ENCODE assay signal across 25 cellular contexts in genomic region chr1:223519116-223519515, GRCh38.
DNase-seq lines count a peak whose midpoint lies in the region; ATAC-seq and TF ChIP-seq lines count a peak whose summit lies in the region.
"Had no signal": no experiment of that assay in that cellular context is flagged by ENCODE, and none has a peak within 500 bp of the region (broad histone marks: within the 10 kb centered on the region; RNA-seq: fewer than 3 reads in every experiment).

No MANE protein-coding gene starts in this region.

- no TSS peak for BruUV-seq in PC-3 (replicated peaks; lab: Mats Ljungman, UMichigan)

- POLR2A ChIA-PET in PC-3 (lab: Charles Lee; ENCODE audit: unreplicated experiment): interaction anchor here (0.6 kb wide), 1 partner anchor 417 kb away, joined by 5 read pairs; no protein-coding TSS in a partner anchor

- CTCF ChIA-PET in activated naive CD4-positive, alpha-beta T cell treated with anti-CD3 and anti-CD28 coated beads for 36 hours (lab: Charles Lee): interaction anchor here (0.6 kb wide), 1 partner anchor 36 kb away, joined by 3 read pairs; no protein-coding TSS in a partner anchor
- CTCF ChIA-PET in PC-3 (lab: Charles Lee): interaction anchor here (0.6 to 0.7 kb wide), 2 partner anchors 385 to 395 kb away, joined by 3 to 4 read pairs; no protein-coding TSS in a partner anchor

- no peaks in the 10 kb centered on the region for H3F3A ChIP-seq in PC-3 (ENCODE audit: low read length, unreplicated experiment)

- H3K27ac Mint-ChIP-seq in activated naive CD4-positive, alpha-beta T cell treated with anti-CD3 and anti-CD28 coated beads for 36 hours: peak overlapping the region; percentile 34
- H3K27ac Mint-ChIP-seq in activated naive CD4-positive, alpha-beta T cell treated with anti-CD3 and anti-CD28 coated beads, Interleukin-2, amount 50 U/mL, for 72 hours: no peak overlapping the region
- H3K27ac Mint-ChIP-seq: B cell; CD14-positive monocyte; CD4-positive, CD25-positive, alpha-beta regulatory T cell had no signal

- no peaks in the 10 kb centered on the region for H3K27me3 Mint-ChIP-seq in activated naive CD4-positive, alpha-beta T cell treated with anti-CD3 and anti-CD28 coated beads for 36 hours (ENCODE audit: low read depth)
- H3K27me3 Mint-ChIP-seq: CD4-positive, alpha-beta memory T cell had no signal

- H3K9me3 Mint-ChIP-seq in activated naive CD4-positive, alpha-beta T cell treated with anti-CD3 and anti-CD28 coated beads for 36 hours: no peaks in the 10 kb centered on the region
- H3K9me3 Mint-ChIP-seq in activated naive CD4-positive, alpha-beta T cell treated with anti-CD3 and anti-CD28 coated beads, Interleukin-2, amount 50 U/mL, for 72 hours: no peaks in the 10 kb centered on the region

- H3K4me2 ChIP-seq in PC-3 (ENCODE audit: low read length): no peak overlapping the region
- H3K4me2 ChIP-seq: A549; BLaER1 treated with 17β-estradiol and CSF1 and Interleukin-3, amounts not matched to agents 10 nM and 100 nM had no signal

- TF ChIP-seq CTCF in C4-2B (conservative IDR thresholded peaks at IDR 0.05) (no peak), PC-3 (conservative IDR thresholded peaks at IDR 0.05; ENCODE audit: low read depth, low read length) (no peak), fibroblast of mammary gland (conservative IDR thresholded peaks at IDR 0.05; ENCODE audit: control insufficient read depth, insufficient read depth, low read depth, low read length) (no peak)

- H4K20me1 ChIP-seq in PC-3 (ENCODE audit: low read length): no peaks in the 10 kb centered on the region
- H4K20me1 ChIP-seq: BLaER1 treated with 17β-estradiol and CSF1 and Interleukin-3, amounts not matched to agents 10 nM and 100 nM had no signal

- H3K27me3 ChIP-seq in PC-3 (ENCODE audit: low read length): no peaks in the 10 kb centered on the region
- H3K27me3 ChIP-seq: BLaER1 treated with 17β-estradiol and CSF1 and Interleukin-3, amounts not matched to agents 10 nM and 100 nM had no signal

- H3K4me3 Mint-ChIP-seq in activated naive CD4-positive, alpha-beta T cell treated with anti-CD3 and anti-CD28 coated beads for 36 hours: no peak overlapping the region
- H3K4me3 Mint-ChIP-seq: B cell; CD14-positive monocyte; CD4-positive, alpha-beta memory T cell; CD4-positive, CD25-positive, alpha-beta regulatory T cell; CD8-positive, alpha-beta memory T cell had no signal

- no peaks in the 10 kb centered on the region for H3K4me1 ChIP-seq in PC-3 (ENCODE audit: insufficient read depth, low read length)
- H3K4me1 ChIP-seq: A549 had no signal

- no peak overlapping the region for H3K9ac ChIP-seq in PC-3 (ENCODE audit: low read length)
- H3K9ac ChIP-seq: BLaER1 treated with 17β-estradiol and CSF1 and Interleukin-3, amounts not matched to agents 10 nM and 100 nM had no signal

- H2AFZ ChIP-seq in PC-3 (ENCODE audit: low read length): no peak overlapping the region

- peak overlapping the region; percentile 41; the same call in 1 of the 2 replicates for H3K27ac ChIP-seq in C4-2B
- no peak overlapping the region for H3K27ac ChIP-seq in PC-3 (ENCODE audit: low read length)
- H3K27ac ChIP-seq: 22Rv1; A549; BLaER1 treated with 17β-estradiol and CSF1 and Interleukin-3, amounts not matched to agents 10 nM and 100 nM had no signal

- intact Hi-C loops in activated naive CD4-positive, alpha-beta T cell treated with anti-CD3 and anti-CD28 coated beads for 36 hours (cut with micrococcal nuclease): loop anchor here (5.0 kb wide), 1 partner anchor 117 kb away; no protein-coding TSS in a partner anchor
- intact Hi-C loops in PC-3 (cut with micrococcal nuclease): no loop called here

- ATAC-seq in activated naive CD4-positive, alpha-beta T cell treated with anti-CD3 and anti-CD28 coated beads, Interleukin-2, amount 50 U/mL, for 72 hours: no peak
- peak; percentile 24; the same call in 1 of the 2 replicates for ATAC-seq in PC-3
- ATAC-seq in HG02885 (IDR thresholded peaks at IDR 0.05; ENCODE audit: poor library complexity, unreplicated experiment): no peak
- ATAC-seq: A549, GM12878 had no signal

- H3K4me3 ChIP-seq in PC-3 (ENCODE audit: low read length) (no peak overlapping the region), fibroblast of mammary gland (ENCODE audit: control insufficient read depth, low read depth, low read length) (no peak overlapping the region)
- H3K4me3 ChIP-seq: A549; BLaER1 treated with 17β-estradiol and CSF1 and Interleukin-3, amounts not matched to agents 10 nM and 100 nM; GM12878 had no signal

- no peaks in the 10 kb centered on the region for H3K9me2 ChIP-seq in PC-3 (replicated peaks; ENCODE audit: low read length)

- no peaks in the 10 kb centered on the region for H3K36me3 Mint-ChIP-seq in activated naive CD4-positive, alpha-beta T cell treated with anti-CD3 and anti-CD28 coated beads for 36 hours (ENCODE audit: low read depth)
- H3K36me3 Mint-ChIP-seq in activated naive CD4-positive, alpha-beta T cell treated with anti-CD3 and anti-CD28 coated beads, Interleukin-2, amount 50 U/mL, for 72 hours: peaks cover 0 to 4% of the 10 kb centered on the region in 2 donors
- H3K36me3 Mint-ChIP-seq: CD14-positive monocyte; CD4-positive, alpha-beta memory T cell had no signal

- no peaks in the 10 kb centered on the region for H3K9me3 ChIP-seq in PC-3 (ENCODE audit: low read length)
- H3K9me3 ChIP-seq: A549 had no signal

- no peak for DNase-seq in activated naive CD4-positive, alpha-beta T cell treated with anti-CD3 and anti-CD28 coated beads for 36 hours
- no peak for DNase-seq in activated naive CD4-positive, alpha-beta T cell treated with anti-CD3 and anti-CD28 coated beads, Interleukin-2, amount 50 U/mL, for 72 hours (ENCODE audit: low spot score in 2 of 2)
- DNase-seq in PC-3 (no peak), fibroblast of mammary gland (ENCODE audit: low read depth) (peak; percentile 5), HPDE6-E6E7 (ENCODE audit: extremely low spot score) (no peak)
- DNase-seq: AML-193; CD4-positive, alpha-beta memory T cell; CD4-positive, CD25-positive, alpha-beta regulatory T cell; CD8-positive, alpha-beta memory T cell; COR-L47; DMS 273 treated with DMSO at 0.1 percent for 48 hours; DMS153; DMS53; DMS79; DND-41; EL; GDM1 had no signal

- H3K4me1 Mint-ChIP-seq in activated naive CD4-positive, alpha-beta T cell treated with anti-CD3 and anti-CD28 coated beads for 36 hours (ENCODE audit: low read depth): peaks cover 29% of the 10 kb centered on the region
- H3K4me1 Mint-ChIP-seq: B cell, CD14-positive monocyte had no signal

- no peaks in the 10 kb centered on the region for H3K36me3 ChIP-seq in PC-3 (ENCODE audit: low read depth, low read length)
- H3K36me3 ChIP-seq: BLaER1 treated with 17β-estradiol and CSF1 and Interleukin-3, amounts not matched to agents 10 nM and 100 nM had no signal

- H3K79me2 ChIP-seq in PC-3 (ENCODE audit: low read length): no peaks in the 10 kb centered on the region
